In the genomic region with DNA sequence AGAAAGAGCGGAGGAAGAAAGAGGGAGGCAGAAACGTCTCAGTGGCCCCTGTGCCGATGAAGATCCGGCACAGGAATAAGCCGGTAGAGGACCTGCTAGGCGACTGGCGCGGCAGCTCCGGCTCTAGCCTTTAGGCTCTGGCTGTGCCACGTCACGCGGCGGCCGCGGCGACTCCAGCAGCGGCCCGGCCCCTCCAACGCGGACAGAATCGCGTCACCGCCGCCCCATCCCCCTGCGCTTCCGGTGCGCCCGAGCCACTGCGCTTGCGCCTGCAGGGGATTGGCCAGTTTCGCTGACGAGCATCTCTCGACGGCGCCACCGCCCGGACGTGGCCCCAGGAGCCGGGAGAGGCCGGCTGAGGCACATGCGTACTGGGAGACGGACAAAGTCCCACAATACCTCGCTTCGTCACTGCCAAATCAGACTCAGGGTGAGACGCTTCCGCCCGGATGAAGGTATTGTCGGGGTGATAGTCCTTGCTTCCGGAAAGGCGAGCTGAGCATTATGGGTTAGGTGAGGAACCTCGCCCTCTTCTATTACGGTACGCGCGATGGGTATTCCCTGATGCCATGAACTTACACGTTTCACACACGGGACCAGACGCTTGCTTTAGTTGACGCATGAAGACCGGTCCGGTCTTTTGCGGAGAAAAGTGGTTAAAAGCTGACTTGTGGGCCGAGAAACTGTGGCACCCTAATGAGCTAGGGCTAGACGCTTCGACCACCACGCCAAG, we compare ENCODE assay signal across 8 cellular contexts. TPM values are rescaled to one million over a fixed set of nuclear protein-coding genes. Genes with fewer than 3 reads are reported as not detected.
DNase-seq lines count a peak whose midpoint lies in the region; ATAC-seq, FAIRE-seq and TF ChIP-seq lines count a peak whose summit lies in the region.

Gene ARF4, minus strand, starts transcription at position 105 of the 733 bp plus-strand sequence. CDS start 204 bp downstream, outside the sequence.

- no peaks in the 10 kb centered on the region for H3K27me3 ChIP-seq in HUES64 (ENCODE audit: insufficient read depth, low read length)
- no peaks in the 10 kb centered on the region for H3K27me3 ChIP-seq in OCI-LY1 (ENCODE audit: insufficient read depth, low read length)

- peak within 1 kb of the TSS; percentile 98 for H3K9ac ChIP-seq in HUES64 (ENCODE audit: low read depth, low read length)
- peak within 1 kb of the TSS; percentile 89 for H3K9ac ChIP-seq in OCI-LY1 (ENCODE audit: low read length)

- H3K9me3 ChIP-seq in HUES64 (ENCODE audit: insufficient read depth, low read depth, low read length) = no peaks in the 10 kb centered on the region
- H3K9me3 ChIP-seq in OCI-LY1 (ENCODE audit: low read length) = no peaks in the 10 kb centered on the region

- H3K27ac ChIP-seq in HUES64 (ENCODE audit: low read depth, low read length) (peak within 1 kb of the TSS; percentile 99), OCI-LY1 (ENCODE audit: low read depth, low read length, poor library complexity, severe bottlenecking) (peak within 1 kb of the TSS; percentile 85)

- H2AFZ ChIP-seq in OCI-LY1 (ENCODE audit: low read length) = no peak within 1 kb of the TSS

- H3K4me2 ChIP-seq in OCI-LY1 (ENCODE audit: low read length) = peak within 1 kb of the TSS; percentile 98

- H3K4me1 ChIP-seq in HUES64 (ENCODE audit: insufficient read depth, low read length) = peaks cover 16% of the 10 kb centered on the region
- peaks cover 42% of the 10 kb centered on the region for H3K4me1 ChIP-seq in OCI-LY1 (ENCODE audit: insufficient read depth, low read length, severe bottlenecking)

- peak; percentile 95 for ATAC-seq in GM21447 (IDR thresholded peaks at IDR 0.05; ENCODE audit: unreplicated experiment)

- TF ChIP-seq CTCF in D721Med (IDR thresholded peaks at IDR 0.05; ENCODE audit: insufficient read depth, missing control alignments) (no peak), OCI-LY1 (IDR thresholded peaks at IDR 0.05; ENCODE audit: low read length) (peak; percentile 25; the same call in 1 of the 2 replicates)

- H3K36me3 ChIP-seq in HUES64 (ENCODE audit: insufficient read depth, low read length) (peaks cover 27% of the 10 kb centered on the region), OCI-LY1 (ENCODE audit: insufficient read depth, low read length) (0 out of 2 replicates have a peak, but pooled peaks cover under 1% of the 10 kb centered on the region)

- H3F3A ChIP-seq in OCI-LY1 (ENCODE audit: insufficient read depth, low read length) = no peaks in the 10 kb centered on the region

- DNase-seq in D721Med (ENCODE audit: insufficient read length, low spot score) (peak; percentile 86), mesenteric fat pad (ENCODE audit: low spot score) (peak; percentile 100)
- DNase-seq in activated CD8-positive, alpha-beta memory T cell treated with anti-CD3 and anti-CD28 coated beads, Interleukin-2, amount 50 U/mL, for 4 hours = peak; percentile 99
- peak; percentile 99 for DNase-seq in stimulated activated CD8-positive, alpha-beta memory T cell treated with anti-CD3 and anti-CD28 coated beads, Interleukin-15, amount 100 ng/mL, for 24 hours (ENCODE audit: low read depth)

- no peaks in the 10 kb centered on the region for H3K9me2 ChIP-seq in OCI-LY1 (ENCODE audit: low read depth, low read length)

- peak; percentile 94 for FAIRE-seq in D721Med (lab: Jason Lieb, UNC)

- in situ Hi-C loops in endometrial microvascular endothelial cells (cut with HindIII; ENCODE audit: inconsistent ontology term, low pct_unique_long_range_greater_than_20kb, low sequenced_read_pairs) = no loop called here

- no peaks in the 10 kb centered on the region; the same call in 1 of the 2 replicates for H4K20me1 ChIP-seq in OCI-LY1 (ENCODE audit: insufficient read depth, low read length)

- H3K4me3 ChIP-seq in HUES64 (ENCODE audit: low read length) (peak within 1 kb of the TSS; percentile 88), OCI-LY1 (ENCODE audit: low read depth, low read length, poor library complexity, severe bottlenecking) (peak within 1 kb of the TSS; percentile 96)

- under 1% methylated on average over 66 of the region's 66 CpGs for whole genome bisulfite sequencing in HUES64

- peaks cover 54% of the 10 kb centered on the region for H3K79me2 ChIP-seq in OCI-LY1 (ENCODE audit: insufficient read depth, low read length)

RNA-seq across cellular contexts. Expression of gene ARF4, which starts in this region (rescaled TPM):
- polyA plus RNA-seq in HUES64 (2013, experiment 1 of 2) = 142 TPM
- polyA plus RNA-seq in HUES64 (2013, experiment 2 of 2) = 144 TPM
- total RNA-seq in endometrial microvascular endothelial cells (ENCODE audit: inconsistent ontology term) = 248 TPM
- total RNA-seq in mesenteric fat pad = 156 TPM

Comparison
In these comparisons a context has a peak if more than half of its experiments do, and no peak if none do; other contexts are left out.
1. Peak in every context shown above with its lines: DNase-seq, ATAC-seq, H3K4me3 ChIP-seq and H3K27ac ChIP-seq.